1 cellular context compared by ENCODE assay signal in the genomic region with DNA sequence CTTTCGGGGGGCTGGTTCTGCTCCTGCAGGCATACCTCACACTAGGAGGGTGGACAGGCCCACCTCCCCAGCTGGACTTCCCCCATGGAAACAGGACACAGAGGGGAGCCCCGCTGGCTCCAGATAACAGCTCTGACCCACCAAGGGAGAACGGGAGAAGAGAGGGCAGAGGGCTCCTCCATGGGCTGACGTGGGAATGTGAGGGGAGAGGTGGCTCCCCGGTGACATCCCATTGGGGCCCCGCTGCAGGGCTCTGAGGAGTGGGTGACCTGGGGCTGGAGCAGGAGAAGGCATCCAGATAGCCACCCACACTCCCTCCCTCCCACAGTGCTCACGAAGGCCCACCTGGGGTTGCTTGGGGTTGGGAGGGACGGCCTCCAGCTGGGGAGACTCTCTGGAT.
TF ChIP-seq lines count a peak whose summit lies in the region.

No MANE protein-coding gene starts in this region.

TF ChIP-seq in IMR-90, 13 proteins besides CTCF, POLR2A, EP300 and RAD21:
- TF ChIP-seq, protein P1, sequence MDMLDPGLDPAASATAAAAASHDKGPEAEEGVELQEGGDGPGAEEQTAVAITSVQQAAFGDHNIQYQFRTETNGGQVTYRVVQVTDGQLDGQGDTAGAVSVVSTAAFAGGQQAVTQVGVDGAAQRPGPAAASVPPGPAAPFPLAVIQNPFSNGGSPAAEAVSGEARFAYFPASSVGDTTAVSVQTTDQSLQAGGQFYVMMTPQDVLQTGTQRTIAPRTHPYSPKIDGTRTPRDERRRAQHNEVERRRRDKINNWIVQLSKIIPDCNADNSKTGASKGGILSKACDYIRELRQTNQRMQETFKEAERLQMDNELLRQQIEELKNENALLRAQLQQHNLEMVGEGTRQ (IDR thresholded peaks at IDR 0.05; ENCODE audit: low read depth, low read length) = no peak
- TF ChIP-seq CHD1 (IDR thresholded peaks at IDR 0.05; ENCODE audit: low read depth, low read length) (no peak), MAFK (IDR thresholded peaks at IDR 0.05; ENCODE audit: low read depth, low read length) (no peak), FOS (IDR thresholded peaks at IDR 0.05; ENCODE audit: low read depth, low read length) (no peak), CEBPB (IDR thresholded peaks at IDR 0.05; ENCODE audit: low read depth, low read length) (no peak), RCOR1 (IDR thresholded peaks at IDR 0.05; ENCODE audit: insufficient replicate concordance, low read length) (no peak), RFX5 (IDR thresholded peaks at IDR 0.05; ENCODE audit: low read depth, low read length) (no peak), ELK1 (IDR thresholded peaks at IDR 0.05; ENCODE audit: borderline replicate concordance, low read depth, low read length) (no peak), MAZ (IDR thresholded peaks at IDR 0.05; ENCODE audit: borderline replicate concordance, low read depth, low read length) (no peak)
TF ChIP-seq in IMR-90: peak in this region for 0.
